ENCODE assay signal across 21 cellular contexts in the genomic region with DNA sequence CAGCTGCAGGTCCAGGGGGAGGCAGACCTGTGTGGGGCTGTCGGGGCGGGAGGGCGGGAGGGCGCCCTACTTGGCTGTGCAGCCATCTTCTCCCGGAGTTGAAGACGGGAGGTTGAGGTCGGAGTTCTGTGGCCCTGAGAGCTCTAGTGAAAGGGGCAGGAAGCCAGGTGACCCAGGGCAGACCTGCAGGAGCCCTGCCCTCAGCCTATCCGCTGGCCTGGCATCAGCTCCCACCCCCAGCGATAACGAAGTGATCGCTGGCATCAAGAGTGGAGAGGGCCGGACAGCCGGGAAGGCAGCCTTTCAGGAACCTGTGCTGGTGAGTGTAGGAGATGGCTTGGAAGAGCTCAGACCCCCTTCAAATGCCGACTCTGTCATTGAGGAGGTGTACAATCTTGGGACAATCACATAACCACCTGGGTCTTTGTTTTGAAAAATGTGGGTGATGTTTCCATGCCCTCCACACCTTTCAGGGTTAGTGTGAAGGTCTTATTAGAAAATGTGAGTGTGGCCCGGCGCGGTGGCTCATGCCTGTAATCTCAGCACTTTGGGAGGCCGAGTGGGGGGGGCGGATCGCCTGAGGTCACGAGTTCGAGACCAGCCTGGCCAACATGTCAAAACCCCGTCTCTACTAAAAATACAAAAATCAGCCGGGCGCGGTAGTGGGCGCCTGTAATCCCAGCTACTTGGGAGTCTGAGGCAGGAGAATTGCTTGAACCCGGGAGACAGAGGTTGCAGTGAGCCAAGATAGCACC. TPM values are rescaled to one million over a fixed set of nuclear protein-coding genes. Genes with fewer than 3 reads are reported as not detected.
DNase-seq lines count a peak whose midpoint lies in the region; ATAC-seq, FAIRE-seq and TF ChIP-seq lines count a peak whose summit lies in the region.
"Had no signal": no experiment of that assay in that cellular context is flagged by ENCODE, and none has a peak within 500 bp of the region (broad histone marks: within the 10 kb centered on the region; RNA-seq: fewer than 3 reads in every experiment).

No MANE protein-coding gene starts in this region.

- no peaks in the 10 kb centered on the region for H4K20me1 ChIP-seq in PC-9 (ENCODE audit: insufficient read depth)

- POLR2A ChIA-PET in PC-9 (lab: Charles Lee; ENCODE audit: unreplicated experiment) = interaction anchor here (0.6 kb wide), 1 partner anchor 266 kb away, joined by 4 read pairs; no protein-coding TSS in a partner anchor

- peak overlapping the region; percentile 88 for H3K4me2 ChIP-seq in PC-9

- H3K79me2 ChIP-seq in PC-9 (ENCODE audit: low read depth) = 0 out of 2 replicates have a peak, but pooled peaks cover 4% of the 10 kb centered on the region
- H3K79me2 ChIP-seq: parathyroid adenoma had no signal

- no peak overlapping the region for H2AFZ ChIP-seq in PC-9

- CTCF ChIA-PET in PC-9 (lab: Charles Lee) = no interaction called here

- 72% methylated on average over 15 to 21 of the region's 28 CpGs for WGBS in esophagus squamous epithelium, 2 donors
- WGBS in pancreas, 2 donors = 44 to 47% methylated on average over 28 of the region's 28 CpGs

- no peak for TF ChIP-seq POLR2A in esophagus squamous epithelium (IDR thresholded peaks at IDR 0.05)

- DNase-seq in DMS53 (lab: John Stamatoyannopoulos, UW) = peak; percentile 7
- DNase-seq in DMS53 treated with DMSO at 0.1 percent for 48 hours (lab: John Stamatoyannopoulos, UW; ENCODE audit: unreplicated experiment) = no peak
- DNase-seq in PC-9 = no peak
- no peak for DNase-seq in esophagus squamous epithelium (lab: John Stamatoyannopoulos, UW)
- DNase-seq in pancreas = peak; percentile 71 to 91 (median 83)
- no peak for DNase-seq in activated CD4-positive, alpha-beta T cell treated with anti-CD3 and anti-CD28 coated beads for 4 hours
- DNase-seq: activated CD8-positive, alpha-beta T cell treated with anti-CD3 and anti-CD28 coated beads, Interleukin-2, amount 10 ng/mL, durations not matched to agents 7 days and 5 days; activated T-cell treated with anti-CD3 and anti-CD28 coated beads, Interleukin-2, amount 50 U/mL, for 48 hours; C1 segment of cervical spinal cord; effector memory CD4-positive, alpha-beta T cell; left ventricle myocardium superior; NCI-H1436; NCI-H2227 treated with DMSO at 0.1 percent for 48 hours; Right ventricle myocardium superior; T-helper 1 cell; transverse colon had no signal

- peak; percentile 53 to 74 (median 70) for ATAC-seq in pancreas
- ATAC-seq in HG02870 (IDR thresholded peaks at IDR 0.05; ENCODE audit: unreplicated experiment) = no peak
- no peak for ATAC-seq in HG03175 (IDR thresholded peaks at IDR 0.05; ENCODE audit: unreplicated experiment)
- ATAC-seq: left ventricle myocardium superior had no signal

- intact Hi-C loops in PC-9 (cut with micrococcal nuclease; ENCODE audit: unreplicated experiment) (loop anchor here (2.0 kb wide), 2 partner anchors 29 to 39 kb away; no protein-coding TSS in a partner anchor), esophagus squamous epithelium (cut with DNase I) (no loop called here), pancreas (cut with DNase I) (no loop called here)

- no peaks in the 10 kb centered on the region for H3K27me3 ChIP-seq in PC-9 (ENCODE audit: insufficient read depth, low read depth)
- H3K27me3 ChIP-seq in esophagus squamous epithelium = peaks cover 0 to 51% (median 0%) of the 10 kb centered on the region in 4 donors
- H3K27me3 ChIP-seq in pancreas = no peaks in the 10 kb centered on the region

- TF ChIP-seq CTCF in PC-9 (conservative IDR thresholded peaks at IDR 0.05) = no peak
- TF ChIP-seq CTCF in esophagus squamous epithelium (IDR thresholded peaks at IDR 0.05) = no peak
- no peak for TF ChIP-seq CTCF in pancreas (IDR thresholded peaks at IDR 0.05)

- H3K9me2 ChIP-seq in PC-9 (ENCODE audit: insufficient read depth) = no peaks in the 10 kb centered on the region

- H3K36me3 ChIP-seq in PC-9 (ENCODE audit: low read depth) (no peaks in the 10 kb centered on the region), esophagus squamous epithelium (no peaks in the 10 kb centered on the region), pancreas (no peaks in the 10 kb centered on the region)
- H3K36me3 ChIP-seq: cardiac muscle cell, transverse colon had no signal

- no peak for FAIRE-seq in pancreas (lab: Jason Lieb, UNC)

- H3K9me3 ChIP-seq in PC-9 (ENCODE audit: insufficient read depth, low read depth) (no peaks in the 10 kb centered on the region), esophagus squamous epithelium (no peaks in the 10 kb centered on the region), pancreas (no peaks in the 10 kb centered on the region)
- H3K9me3 ChIP-seq: transverse colon had no signal

- H3K27ac ChIP-seq in PC-9 (no peak overlapping the region), esophagus squamous epithelium (peak overlapping the region in 3 of 4 donors; percentile 78 to 84 (median 78)), pancreas (peak overlapping the region; percentile 32 to 74 (median 62))
- H3K27ac ChIP-seq: 22Rv1, cardiac muscle cell, parathyroid adenoma, transverse colon had no signal

- peak overlapping the region; percentile 75; the same call in 1 of the 2 replicates for H3K4me3 ChIP-seq in PC-9
- peak overlapping the region; percentile 66 to 91 (median 74) for H3K4me3 ChIP-seq in esophagus squamous epithelium
- H3K4me3 ChIP-seq in pancreas = peak overlapping the region; percentile 63 to 83 (median 70)

- H3F3A ChIP-seq in PC-9 (ENCODE audit: insufficient read depth, low read depth) = peaks cover 7% of the 10 kb centered on the region; the same call in 1 of the 2 replicates

- H3K4me1 ChIP-seq in PC-9 (replicated peaks; ENCODE audit: insufficient read depth) = peaks cover 10% of the 10 kb centered on the region
- H3K4me1 ChIP-seq in esophagus squamous epithelium = peaks cover 0 to 58% (median 8%) of the 10 kb centered on the region in 3 donors
- H3K4me1 ChIP-seq in pancreas = peaks cover 0 to 10% (median 0%) of the 10 kb centered on the region in 3 donors
- H3K4me1 ChIP-seq: parathyroid adenoma had no signal

- no TSS peak for BruUV-seq in PC-9 (replicated peaks; lab: Mats Ljungman, UMichigan)

RNA-seq across cellular contexts. Expression of gene ARHGEF4, which starts 1.3 kb away (rescaled TPM):
- total RNA-seq in PC-9 (2021) (16.1 and 20.0 TPM in 2 replicates), esophagus squamous epithelium (10 to 100 TPM; 52.8 to 82.4 (median 73.3) TPM), pancreas (10 to 100 TPM; 16.3 to 24.1 (median 18.5) TPM)
- 10 to 100 TPM; 31.6 to 58.2 TPM for polyA plus RNA-seq in pancreas

Comparison
In these comparisons a context has a peak if more than half of its experiments do, and no peak if none do; other contexts are left out.
1. DNase-seq: peak in DMS53 (single experiment) and pancreas (6 of 6); none in DMS53 treated with DMSO at 0.1 percent for 48 hours (single experiment), PC-9 (0 of 2), esophagus squamous epithelium (single experiment) and activated CD4-positive, alpha-beta T cell treated with anti-CD3 and anti-CD28 coated beads for 4 hours (0 of 2).
2. ATAC-seq: peak in pancreas (4 of 4); none in HG02870 (single experiment) and HG03175 (single experiment).
3. Peak in every context shown above with its lines, with median percentiles within 50 percentile points of each other: H3K4me3 ChIP-seq.